ENCODE assay signal across 25 cellular contexts in genomic region chr12:26251600-26251999, GRCh38. TPM values are rescaled to one million over a fixed set of nuclear protein-coding genes. Genes with fewer than 3 reads are reported as not detected.
A peak's percentile ranks its signal among the peaks of the same experiment; 100 is the strongest.
DNase-seq lines count a peak whose midpoint lies in the region; ATAC-seq and TF ChIP-seq lines count a peak whose summit lies in the region.
"Had no signal": no experiment of that assay in that cellular context is flagged by ENCODE, and none has a peak within 500 bp of the region (broad histone marks: within the 10 kb centered on the region; RNA-seq: fewer than 3 reads in every experiment).

No MANE protein-coding gene starts in this region.

- H3K36me3 ChIP-seq in gastroesophageal sphincter (no peaks in the 10 kb centered on the region), lung (ENCODE audit: control insufficient read depth in 2 of 2, insufficient read depth in 2 of 2, low read length in 2 of 2) (no peaks in the 10 kb centered on the region), aorta (ENCODE audit: control insufficient read depth in 1 of 2, insufficient read depth in 2 of 2, low read length in 1 of 2) (no peaks in the 10 kb centered on the region)
- H3K36me3 ChIP-seq: spleen, suprapubic skin had no signal

- ATAC-seq in Right ventricle myocardium inferior (peak; percentile 94), gastroesophageal sphincter (peak; percentile 73), lung (ENCODE audit: insufficient read depth, low FRiP score) (peak; percentile 34), aorta (ENCODE audit: low FRiP score) (peak; percentile 88)
- ATAC-seq: activated CD4-positive, alpha-beta T cell treated with anti-CD3 and anti-CD28 coated beads for 36 hours; activated CD8-positive, alpha-beta T cell treated with anti-CD3 and anti-CD28 coated beads, Interleukin-2, amount 10 ng/mL, durations not matched to agents 7 days and 5 days; PC-3; stimulated activated memory B cell treated with anti-CD40 and anti-IgM and Interleukin-4, amounts not matched to agents 10 μg/mL and 1 μg/mL and 100 μg/mL, for 72 hours had no signal

- H3K4me3 ChIP-seq in gastroesophageal sphincter (no peak overlapping the region), lung (no peak overlapping the region), aorta (ENCODE audit: low read length in 2 of 2) (no peak overlapping the region)
- H3K4me3 ChIP-seq: spleen, suprapubic skin had no signal

- H3K27ac ChIP-seq in gastroesophageal sphincter (peak overlapping the region in 1 of 4 donors; percentile 33), lung (ENCODE audit: low read depth in 1 of 2, low read length in 1 of 2) (no peak overlapping the region), aorta (ENCODE audit: low read depth in 1 of 2, low read length in 2 of 2) (no peak overlapping the region)
- H3K27ac ChIP-seq: spleen, suprapubic skin had no signal

- H3K27me3 ChIP-seq in gastroesophageal sphincter (no peaks in the 10 kb centered on the region), lung (ENCODE audit: control insufficient read depth, insufficient read depth) (no peaks in the 10 kb centered on the region), aorta (ENCODE audit: control insufficient read depth in 1 of 2, insufficient read depth in 2 of 2, low read length in 1 of 2) (no peaks in the 10 kb centered on the region)
- H3K27me3 ChIP-seq: spleen, suprapubic skin had no signal

- H3K9me3 ChIP-seq in gastroesophageal sphincter: peaks cover 0 to 6% (median 0%) of the 10 kb centered on the region in 3 donors
- peaks cover 0 to 12% of the 10 kb centered on the region in 2 donors for H3K9me3 ChIP-seq in lung (ENCODE audit: control insufficient read depth in 2 of 2, insufficient read depth in 1 of 2, low read length in 1 of 2)
- H3K9me3 ChIP-seq in aorta (ENCODE audit: control insufficient read depth, low read length): no peaks in the 10 kb centered on the region
- H3K9me3 ChIP-seq: suprapubic skin had no signal

- no peak for TF ChIP-seq EP300 in gastroesophageal sphincter (IDR thresholded peaks at IDR 0.05)

- TF ChIP-seq POLR2A in gastroesophageal sphincter (IDR thresholded peaks at IDR 0.05): no peak

- DNase-seq in Right ventricle myocardium inferior (ENCODE audit: missing footprints) (peak; percentile 68), cardiac septum (ENCODE audit: low spot score) (no peak), lung (ENCODE audit: low spot score) (no peak), aorta (peak in 1 of 2 donors; percentile 73), NCI-H748 (lab: John Stamatoyannopoulos, UW; ENCODE audit: unreplicated experiment) (no peak), NAMALWA (ENCODE audit: low spot score) (no peak), activated gamma-delta T cell (lab: John Stamatoyannopoulos, UW) (no peak)
- DNase-seq: 8988T; activated CD4-positive, alpha-beta T cell treated with anti-CD3 and anti-CD28 coated beads for 36 hours; activated CD8-positive, alpha-beta T cell treated with anti-CD3 and anti-CD28 coated beads, Interleukin-2, amount 10 ng/mL, durations not matched to agents 7 days and 5 days; activated T-cell treated with anti-CD3 and anti-CD28 coated beads for 4 hours; Calu3; cerebellar nuclear complex; head of caudate nucleus; Karpas-422; NCI-H1048; NCI-H1694; NCI-H2171 treated with DMSO at 0.1 percent for 48 hours; NCI-H524; PC-3; SHP77; spleen had no signal

- H3K4me1 ChIP-seq in gastroesophageal sphincter (no peaks in the 10 kb centered on the region), lung (ENCODE audit: control insufficient read depth in 2 of 2, insufficient read depth in 2 of 2, low read length in 2 of 2) (no peaks in the 10 kb centered on the region), aorta (ENCODE audit: control insufficient read depth in 1 of 2, insufficient read depth in 2 of 2, low read length in 2 of 2) (no peaks in the 10 kb centered on the region)
- H3K4me1 ChIP-seq: spleen, suprapubic skin had no signal

- WGBS in gastroesophageal sphincter (ENCODE audit: low coverage in 1 of 2), 2 donors: 43 to 55% methylated on average over 2 to 6 of the region's 6 CpGs
- WGBS in lung, 2 donors: 69 to 79% methylated on average over 6 of the region's 6 CpGs
- WGBS in aorta, 2 donors: 29 to 32% methylated on average over 6 of the region's 6 CpGs

- intact Hi-C loops in Right ventricle myocardium inferior (cut with DNase I) (no loop called here), cardiac septum (cut with DNase I) (no loop called here), aorta (cut with DNase I) (no loop called here)

- no peak for TF ChIP-seq CTCF in gastroesophageal sphincter (IDR thresholded peaks at IDR 0.05)
- TF ChIP-seq CTCF in lung (IDR thresholded peaks at IDR 0.05; ENCODE audit: control extremely low read depth, extremely low read depth): no peak

RNA-seq across cellular contexts. Expression of gene SSPN, which starts 56.2 kb away (rescaled TPM):
- total RNA-seq in Right ventricle myocardium inferior: 49.8 TPM
- total RNA-seq in cardiac septum: 118 TPM
- 10 to 100 TPM; 35.9 to 65.4 (median 53.3) TPM for total RNA-seq in gastroesophageal sphincter
- total RNA-seq in lung: 10 to 100 TPM; 10.9 to 11.4 TPM
- polyA plus RNA-seq in lung: 1 to 10 TPM; 1.2 to 1.5 TPM
- total RNA-seq in aorta: 100 to 1,000 TPM in 1 of 2 donors, 10 to 100 TPM in 1; 43.9 to 109 TPM
- 10 to 100 TPM; 24.5 to 27.3 TPM for polyA plus RNA-seq in aorta
- total RNA-seq: activated CD4-positive, alpha-beta T cell treated with anti-CD3 and anti-CD28 coated beads for 36 hours; activated CD8-positive, alpha-beta T cell treated with anti-CD3 and anti-CD28 coated beads, Interleukin-2, amount 10 ng/mL, durations not matched to agents 7 days and 5 days had no signal

Comparison
In these comparisons a context has a peak if more than half of its experiments do, and no peak if none do; other contexts are left out.
1. ATAC-seq: peak in every context shown above with its lines; median percentile 94 in Right ventricle myocardium inferior; 88 in aorta; 73 in gastroesophageal sphincter; 34 in lung.